13 cellular contexts compared by ENCODE assay signal in the genomic region with DNA sequence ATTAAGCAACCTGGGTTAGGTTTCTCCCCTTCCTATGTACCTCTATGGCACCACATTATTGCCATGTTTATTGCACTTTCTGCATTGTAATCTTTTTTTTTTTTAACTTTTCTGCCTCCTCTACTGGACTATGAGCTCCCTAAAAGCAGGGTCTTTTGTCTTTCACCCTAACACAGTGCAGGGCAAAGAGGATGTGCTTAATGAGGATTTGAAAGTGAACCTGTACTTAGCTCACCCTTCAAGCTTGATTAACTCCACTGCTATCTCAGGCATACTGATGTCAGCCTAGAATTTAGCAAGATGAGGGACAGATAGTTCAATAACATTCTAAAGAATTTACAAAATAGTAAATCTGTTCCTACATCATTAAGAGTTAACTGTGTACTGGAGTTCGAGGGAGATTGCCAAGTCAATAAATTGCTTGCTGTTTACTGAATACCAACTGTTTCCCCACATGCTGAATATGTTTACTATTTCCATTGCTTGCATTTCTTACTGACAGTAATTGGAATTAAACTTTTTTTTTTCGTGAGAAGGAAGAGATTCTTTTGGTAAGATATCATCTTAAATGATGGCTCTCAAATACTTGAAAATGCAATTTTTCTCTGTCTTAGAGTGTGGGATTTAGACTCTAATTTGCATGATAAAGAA.
DNase-seq lines count a peak whose midpoint lies in the region; ATAC-seq lines count a peak whose summit lies in the region.
"Had no signal": no experiment of that assay in that cellular context is flagged by ENCODE, and none has a peak within 500 bp of the region (broad histone marks: within the 10 kb centered on the region; RNA-seq: fewer than 3 reads in every experiment).

No MANE protein-coding gene starts in this region.

- no peak overlapping the region for H3K27ac Mint-ChIP-seq in activated naive CD8-positive, alpha-beta T cell treated with anti-CD3 and anti-CD28 coated beads, Interleukin-2, amount 50 U/mL, for 24 hours
- H3K27ac Mint-ChIP-seq: activated CD4-positive, alpha-beta memory T cell treated with anti-CD3 and anti-CD28 coated beads for 36 hours had no signal

- H3K9me3 Mint-ChIP-seq in activated naive CD8-positive, alpha-beta T cell treated with anti-CD3 and anti-CD28 coated beads, Interleukin-2, amount 50 U/mL, for 24 hours, result no peaks in the 10 kb centered on the region
- H3K9me3 Mint-ChIP-seq: activated CD4-positive, alpha-beta memory T cell treated with anti-CD3 and anti-CD28 coated beads for 36 hours had no signal

- DNase-seq in SIG-M5 treated with dmso at 0.1 percent for 504 hours (lab: John Stamatoyannopoulos, UW; ENCODE audit: unreplicated experiment) (peak; percentile 7), SIG-M5 (lab: John Stamatoyannopoulos, UW) (no peak), DMS114 treated with DMSO at 0.1 percent for 48 hours (lab: John Stamatoyannopoulos, UW; ENCODE audit: unreplicated experiment) (no peak), NCI-H2227 treated with DMSO at 0.1 percent for 48 hours (lab: John Stamatoyannopoulos, UW) (no peak)
- no peak for DNase-seq in stimulated activated CD4-positive, alpha-beta T cell treated with anti-CD3 and anti-CD28 coated beads, Interleukin-12 subunit alpha, Interleukin-12 subunit beta, amount 100 ng/mL, for 4 hours
- no peak for DNase-seq in activated naive CD8-positive, alpha-beta T cell treated with anti-CD3 and anti-CD28 coated beads, Interleukin-2, amount 50 U/mL, for 24 hours
- DNase-seq: activated CD4-positive, alpha-beta memory T cell treated with anti-CD3 and anti-CD28 coated beads for 36 hours; SJCRH30; transverse colon had no signal

- no peaks in the 10 kb centered on the region for H3K36me3 Mint-ChIP-seq in activated naive CD8-positive, alpha-beta T cell treated with anti-CD3 and anti-CD28 coated beads, Interleukin-2, amount 50 U/mL, for 24 hours (ENCODE audit: low read depth)
- H3K36me3 Mint-ChIP-seq: activated CD4-positive, alpha-beta memory T cell treated with anti-CD3 and anti-CD28 coated beads for 36 hours had no signal

- H3K27me3 Mint-ChIP-seq in activated naive CD8-positive, alpha-beta T cell treated with anti-CD3 and anti-CD28 coated beads, Interleukin-2, amount 50 U/mL, for 24 hours, result peaks cover 22% of the 10 kb centered on the region

- no peak overlapping the region for H3K4me3 Mint-ChIP-seq in activated naive CD8-positive, alpha-beta T cell treated with anti-CD3 and anti-CD28 coated beads, Interleukin-2, amount 50 U/mL, for 24 hours
- H3K4me3 Mint-ChIP-seq: activated CD4-positive, alpha-beta memory T cell treated with anti-CD3 and anti-CD28 coated beads for 36 hours had no signal

- peaks cover 1% of the 10 kb centered on the region for H3K4me1 Mint-ChIP-seq in activated naive CD8-positive, alpha-beta T cell treated with anti-CD3 and anti-CD28 coated beads, Interleukin-2, amount 50 U/mL, for 24 hours

- ATAC-seq in GM21723 (IDR thresholded peaks at IDR 0.05; ENCODE audit: unreplicated experiment) (peak; percentile 96), HG03280 (IDR thresholded peaks at IDR 0.05; ENCODE audit: unreplicated experiment) (peak; percentile 69)
- no peak for ATAC-seq in activated naive CD8-positive, alpha-beta T cell treated with anti-CD3 and anti-CD28 coated beads, Interleukin-2, amount 50 U/mL, for 24 hours
- ATAC-seq: A549, HepG2 had no signal
